ENCODE assay signal across 1 cellular context in the genomic region with DNA sequence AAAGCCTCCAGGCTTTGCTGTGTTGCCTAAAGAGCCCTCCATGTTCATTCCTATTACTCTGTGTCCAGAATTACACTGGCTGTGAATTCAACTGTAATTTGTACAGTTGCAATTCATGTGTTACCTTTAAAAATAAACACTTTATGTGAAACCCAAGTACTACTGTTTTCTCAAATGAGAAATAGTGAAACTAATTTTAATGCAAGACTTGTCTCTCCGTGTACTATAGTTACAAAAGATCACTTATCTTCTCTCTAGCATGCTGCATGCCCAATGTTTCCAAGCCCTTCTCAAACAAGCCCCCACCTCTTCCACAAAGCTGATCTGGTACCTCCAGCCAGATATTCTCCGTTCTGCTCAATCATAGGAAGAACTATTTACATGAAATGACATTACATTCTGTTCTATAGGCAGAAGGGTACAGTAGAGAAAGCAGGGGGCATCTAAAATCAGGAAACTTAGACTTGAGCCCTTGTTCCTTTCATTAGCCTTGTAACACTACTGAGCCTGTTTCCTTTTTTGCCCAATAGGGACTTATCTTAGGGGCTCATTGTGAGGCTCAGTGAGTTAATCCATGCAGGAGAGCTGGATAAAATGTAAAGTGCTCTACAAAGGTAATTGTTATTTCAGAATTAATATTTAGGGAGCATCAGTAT.
TF ChIP-seq lines count a peak whose summit lies in the region.

No MANE protein-coding gene starts in this region.

TF ChIP-seq in GM23338, 12 proteins besides CTCF, POLR2A, EP300 and RAD21 (continued from another document):
- TF ChIP-seq, protein P1, sequence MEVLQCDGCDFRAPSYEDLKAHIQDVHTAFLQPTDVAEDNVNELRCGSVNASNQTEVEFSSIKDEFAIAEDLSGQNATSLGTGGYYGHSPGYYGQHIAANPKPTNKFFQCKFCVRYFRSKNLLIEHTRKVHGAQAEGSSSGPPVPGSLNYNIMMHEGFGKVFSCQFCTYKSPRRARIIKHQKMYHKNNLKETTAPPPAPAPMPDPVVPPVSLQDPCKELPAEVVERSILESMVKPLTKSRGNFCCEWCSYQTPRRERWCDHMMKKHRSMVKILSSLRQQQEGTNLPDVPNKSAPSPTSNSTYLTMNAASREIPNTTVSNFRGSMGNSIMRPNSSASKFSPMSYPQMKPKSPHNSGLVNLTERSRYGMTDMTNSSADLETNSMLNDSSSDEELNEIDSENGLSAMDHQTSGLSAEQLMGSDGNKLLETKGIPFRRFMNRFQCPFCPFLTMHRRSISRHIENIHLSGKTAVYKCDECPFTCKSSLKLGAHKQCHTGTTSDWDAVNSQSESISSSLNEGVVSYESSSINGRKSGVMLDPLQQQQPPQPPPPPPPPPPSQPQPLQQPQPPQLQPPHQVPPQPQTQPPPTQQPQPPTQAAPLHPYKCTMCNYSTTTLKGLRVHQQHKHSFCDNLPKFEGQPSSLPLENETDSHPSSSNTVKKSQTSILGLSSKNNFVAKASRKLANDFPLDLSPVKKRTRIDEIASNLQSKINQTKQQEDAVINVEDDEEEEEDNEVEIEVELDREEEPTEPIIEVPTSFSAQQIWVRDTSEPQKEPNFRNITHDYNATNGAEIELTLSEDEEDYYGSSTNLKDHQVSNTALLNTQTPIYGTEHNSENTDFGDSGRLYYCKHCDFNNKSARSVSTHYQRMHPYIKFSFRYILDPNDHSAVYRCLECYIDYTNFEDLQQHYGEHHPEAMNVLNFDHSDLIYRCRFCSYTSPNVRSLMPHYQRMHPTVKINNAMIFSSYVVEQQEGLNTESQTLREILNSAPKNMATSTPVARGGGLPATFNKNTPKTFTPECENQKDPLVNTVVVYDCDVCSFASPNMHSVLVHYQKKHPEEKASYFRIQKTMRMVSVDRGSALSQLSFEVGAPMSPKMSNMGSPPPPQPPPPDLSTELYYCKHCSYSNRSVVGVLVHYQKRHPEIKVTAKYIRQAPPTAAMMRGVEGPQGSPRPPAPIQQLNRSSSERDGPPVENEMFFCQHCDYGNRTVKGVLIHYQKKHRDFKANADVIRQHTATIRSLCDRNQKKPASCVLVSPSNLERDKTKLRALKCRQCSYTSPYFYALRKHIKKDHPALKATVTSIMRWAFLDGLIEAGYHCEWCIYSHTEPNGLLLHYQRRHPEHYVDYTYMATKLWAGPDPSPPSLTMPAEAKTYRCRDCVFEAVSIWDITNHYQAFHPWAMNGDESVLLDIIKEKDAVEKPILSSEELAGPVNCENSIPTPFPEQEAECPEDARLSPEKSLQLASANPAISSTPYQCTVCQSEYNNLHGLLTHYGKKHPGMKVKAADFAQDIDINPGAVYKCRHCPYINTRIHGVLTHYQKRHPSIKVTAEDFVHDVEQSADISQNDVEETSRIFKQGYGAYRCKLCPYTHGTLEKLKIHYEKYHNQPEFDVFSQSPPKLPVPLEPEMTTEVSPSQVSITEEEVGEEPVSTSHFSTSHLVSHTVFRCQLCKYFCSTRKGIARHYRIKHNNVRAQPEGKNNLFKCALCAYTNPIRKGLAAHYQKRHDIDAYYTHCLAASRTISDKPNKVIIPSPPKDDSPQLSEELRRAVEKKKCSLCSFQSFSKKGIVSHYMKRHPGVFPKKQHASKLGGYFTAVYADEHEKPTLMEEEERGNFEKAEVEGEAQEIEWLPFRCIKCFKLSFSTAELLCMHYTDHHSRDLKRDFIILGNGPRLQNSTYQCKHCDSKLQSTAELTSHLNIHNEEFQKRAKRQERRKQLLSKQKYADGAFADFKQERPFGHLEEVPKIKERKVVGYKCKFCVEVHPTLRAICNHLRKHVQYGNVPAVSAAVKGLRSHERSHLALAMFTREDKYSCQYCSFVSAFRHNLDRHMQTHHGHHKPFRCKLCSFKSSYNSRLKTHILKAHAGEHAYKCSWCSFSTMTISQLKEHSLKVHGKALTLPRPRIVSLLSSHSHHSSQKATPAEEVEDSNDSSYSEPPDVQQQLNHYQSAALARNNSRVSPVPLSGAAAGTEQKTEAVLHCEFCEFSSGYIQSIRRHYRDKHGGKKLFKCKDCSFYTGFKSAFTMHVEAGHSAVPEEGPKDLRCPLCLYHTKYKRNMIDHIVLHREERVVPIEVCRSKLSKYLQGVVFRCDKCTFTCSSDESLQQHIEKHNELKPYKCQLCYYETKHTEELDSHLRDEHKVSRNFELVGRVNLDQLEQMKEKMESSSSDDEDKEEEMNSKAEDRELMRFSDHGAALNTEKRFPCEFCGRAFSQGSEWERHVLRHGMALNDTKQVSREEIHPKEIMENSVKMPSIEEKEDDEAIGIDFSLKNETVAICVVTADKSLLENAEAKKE (CRISPR knock-in tag; IDR thresholded peaks at IDR 0.05) = no peak
- TF ChIP-seq EZH2phosphoT487 (IDR thresholded peaks at IDR 0.05; ENCODE audit: unreplicated experiment) (no peak), POLR2AphosphoS5 (IDR thresholded peaks at IDR 0.05; ENCODE audit: low read depth) (no peak)
